ENCODE assay signal across 11 cellular contexts in the genomic region with DNA sequence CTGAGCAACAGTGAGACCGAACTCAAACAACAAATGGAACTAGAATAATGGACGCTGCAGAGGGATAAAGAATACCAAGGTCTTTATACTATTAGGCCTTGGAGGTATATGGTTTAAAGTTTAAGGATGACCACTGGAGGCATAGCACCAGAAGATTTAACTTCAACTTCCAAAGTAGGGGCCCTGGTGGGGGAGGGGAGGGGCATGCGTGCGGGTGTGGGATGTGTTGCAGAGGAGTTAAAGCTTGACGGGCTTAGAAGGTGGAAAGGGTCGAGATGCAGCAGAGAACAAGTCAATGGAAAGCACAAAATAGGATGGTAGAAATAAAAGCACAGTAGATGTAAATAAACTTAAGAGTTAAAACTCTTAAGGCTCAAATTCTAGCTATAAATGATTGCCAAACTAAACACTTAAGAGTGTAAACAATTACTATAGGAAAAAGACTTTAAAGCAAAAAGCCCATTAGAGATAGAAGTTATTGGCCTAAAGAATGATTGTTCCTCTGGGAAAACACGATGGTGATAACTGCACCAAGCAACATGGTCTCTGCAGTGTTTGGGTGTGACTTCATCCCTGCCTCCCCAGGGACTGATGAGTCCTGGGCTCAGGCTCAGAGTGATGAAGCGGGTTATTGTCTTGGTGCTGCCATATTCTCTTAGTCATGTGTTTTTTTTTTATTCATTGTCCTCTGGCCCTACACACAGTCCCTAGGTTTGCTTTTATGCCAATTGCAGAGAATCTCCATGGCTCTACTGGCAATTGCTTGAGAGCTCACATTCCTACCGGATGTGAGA. TPM values are rescaled to one million over a fixed set of nuclear protein-coding genes. Genes with fewer than 3 reads are reported as not detected.
DNase-seq lines count a peak whose midpoint lies in the region; ATAC-seq, FAIRE-seq and TF ChIP-seq lines count a peak whose summit lies in the region.
"Had no signal": no experiment of that assay in that cellular context is flagged by ENCODE, and none has a peak within 500 bp of the region (broad histone marks: within the 10 kb centered on the region; RNA-seq: fewer than 3 reads in every experiment).

No MANE protein-coding gene starts in this region.

- no peaks in the 10 kb centered on the region for H3K79me2 ChIP-seq in HepG2 (ENCODE audit: insufficient read depth, low read length)
- no peaks in the 10 kb centered on the region; the same call in 2 of the 3 replicates for H3K79me2 ChIP-seq in K562 (ENCODE audit: control insufficient read depth, insufficient read depth, low read length)

- TF ChIP-seq CTCF in HepG2 (CRISPR knock-in tag; IDR thresholded peaks at IDR 0.05) = no peak
- no peak for TF ChIP-seq CTCF in right lobe of liver (IDR thresholded peaks at IDR 0.05)
- TF ChIP-seq CTCF in K562 (IDR thresholded peaks at IDR 0.05 in 2 of 3, conservative IDR thresholded peaks at IDR 0.05 in 1 of 3; ENCODE audit: insufficient read depth in 2 of 3, low read depth in 1 of 3, low read length in 3 of 3) = peak in 1 of 3 experiments; percentile 2; a peak in 1 of 6 replicates
- no peak for TF ChIP-seq CTCF in gastroesophageal sphincter (IDR thresholded peaks at IDR 0.05)

- POLR2A ChIA-PET in HepG2 (lab: Yijun Ruan, JAX) (no interaction called here), K562 (lab: Yijun Ruan, JAX) (interaction anchor here (0.7 to 5.3 kb wide), 9 partner anchors 11 to 540 kb away, joined by 3 to 44 read pairs (median 3); partner anchors contain the start of genes ODC1 and RRM2)

- 96% methylated on average over 9 of the region's 9 CpGs for WGBS in HepG2 (ENCODE audit: low lambda C conversion rate)
- 91% methylated on average over 9 of the region's 9 CpGs for WGBS in right lobe of liver (ENCODE audit: insufficient coverage, low coverage, low lambda C conversion rate, missing lambda C conversion rate)
- 31% methylated on average over 9 of the region's 9 CpGs for WGBS in K562 (ENCODE audit: insufficient coverage, low coverage, missing lambda C conversion rate)
- 81 to 83% methylated on average over 6 to 9 of the region's 9 CpGs for WGBS in gastroesophageal sphincter (ENCODE audit: low coverage in 1 of 2), 2 donors

- H3K4me2 ChIP-seq in HepG2 (ENCODE audit: low read depth, low read length) = no peak overlapping the region
- no peak overlapping the region for H3K4me2 ChIP-seq in K562 (ENCODE audit: insufficient read depth, low read length)

- intact Hi-C loops in HepG2 (cut with micrococcal nuclease; ENCODE audit: unreplicated experiment) (no loop called here), right lobe of liver (cut with DNase I) (loop anchor here in 1 of 2 donors (5.0 kb wide), 1 partner anchor 277 kb away; no protein-coding TSS in a partner anchor), K562 (cut with micrococcal nuclease) (no loop called here)

- peaks cover 3 to 7% of the 10 kb centered on the region in 2 experiments; a peak in 4 of 5 replicates for H3K36me3 ChIP-seq in HepG2 (replicated peaks in 1 of 2; ENCODE audit: control insufficient read depth in 1 of 2, insufficient read depth in 2 of 2, low read length in 2 of 2)
- no peaks in the 10 kb centered on the region for H3K36me3 ChIP-seq in right lobe of liver
- peaks cover 38% of the 10 kb centered on the region for H3K36me3 ChIP-seq in K562 (ENCODE audit: control insufficient read depth, insufficient read depth, low read length)
- H3K36me3 ChIP-seq in gastroesophageal sphincter = no peaks in the 10 kb centered on the region

- no peak for TF ChIP-seq EP300 in HepG2 (IDR thresholded peaks at IDR 0.05; ENCODE audit: low read depth in 2 of 2, low read length in 2 of 2)
- no peak for TF ChIP-seq EP300 in HepG2 (CRISPR knock-in tag; IDR thresholded peaks at IDR 0.05; ENCODE audit: borderline replicate concordance)
- TF ChIP-seq EP300 in K562 (IDR thresholded peaks at IDR 0.05; ENCODE audit: low read length) = no peak
- no peak for TF ChIP-seq EP300 in gastroesophageal sphincter (IDR thresholded peaks at IDR 0.05)

- no TSS peak for BruUV-seq in HepG2 (replicated peaks; lab: Mats Ljungman, UMichigan)
- BruUV-seq in K562 (replicated peaks; lab: Mats Ljungman, UMichigan) = no TSS peak

- in situ Hi-C loops in HepG2 (cut with HindIII; ENCODE audit: extremely low pct_ligation_motif_present, low pct_unique_long_range_greater_than_20kb) = no loop called here
- in situ Hi-C loops in K562 (cut with MboI) = no loop called here

- H4K20me1 ChIP-seq in HepG2 (ENCODE audit: insufficient read depth, low read length) (no peaks in the 10 kb centered on the region; the same call in 1 of the 2 replicates), K562 (replicated peaks; ENCODE audit: control insufficient read depth, insufficient read depth, low read length) (peaks cover 10% of the 10 kb centered on the region)

- H3K9me3 ChIP-seq in HepG2 (ENCODE audit: low read length) (no peaks in the 10 kb centered on the region), right lobe of liver (no peaks in the 10 kb centered on the region), K562 (replicated peaks; ENCODE audit: control insufficient read depth, insufficient read depth, low read depth, low read length) (no peaks in the 10 kb centered on the region), gastroesophageal sphincter (no peaks in the 10 kb centered on the region)
- H3K9me3 ChIP-seq: body of pancreas had no signal

- peaks cover 5% of the 10 kb centered on the region for H3K9me1 ChIP-seq in K562 (ENCODE audit: control insufficient read depth, insufficient read depth, low read length)

- H2AFZ ChIP-seq in HepG2 (ENCODE audit: low read length) = no peak overlapping the region
- no peak overlapping the region for H2AFZ ChIP-seq in K562 (ENCODE audit: low read depth, low read length)

- DNase-seq in HepG2 (ENCODE audit: low spot score) (no peak), right lobe of liver (no peak), NCI-H1436 (lab: John Stamatoyannopoulos, UW) (peak; percentile 56), K562 (ENCODE audit: extremely low read depth in 1 of 4, low spot score in 3 of 4) (peak; percentile 38 to 53 (median 48)), D341Med (ENCODE audit: low spot score) (no peak), cortex of kidney (lab: John Stamatoyannopoulos, UW) (no peak)
- DNase-seq: activated B cell treated with CpG ODN at 0.5 μM for 24 hours, body of pancreas had no signal

- H3K27ac ChIP-seq in HepG2 (ENCODE audit: extremely low read length, insufficient read depth, low read length) (no peak overlapping the region), right lobe of liver (no peak overlapping the region), K562 (ENCODE audit: extremely low read depth, low read depth, low read length) (no peak overlapping the region), gastroesophageal sphincter (no peak overlapping the region)
- H3K27ac ChIP-seq: body of pancreas had no signal

- H3K27me3 ChIP-seq in HepG2 (ENCODE audit: control insufficient read depth in 1 of 2, insufficient read depth in 2 of 2, low read length in 2 of 2) = no peaks in the 10 kb centered on the region
- no peaks in the 10 kb centered on the region for H3K27me3 ChIP-seq in right lobe of liver
- H3K27me3 ChIP-seq in K562 (ENCODE audit: control insufficient read depth in 2 of 2, insufficient read depth in 2 of 2, low read length in 2 of 2) = no peaks in the 10 kb centered on the region
- no peaks in the 10 kb centered on the region for H3K27me3 ChIP-seq in gastroesophageal sphincter
- H3K27me3 ChIP-seq: body of pancreas had no signal

- H3K4me3 ChIP-seq in HepG2 (replicated peaks in 1 of 3; ENCODE audit: insufficient read depth in 1 of 3, low read depth in 2 of 3, low read length in 3 of 3) (no peak overlapping the region), right lobe of liver (no peak overlapping the region), K562 (no peak overlapping the region), gastroesophageal sphincter (no peak overlapping the region)
- H3K4me3 ChIP-seq: body of pancreas had no signal

- no peak overlapping the region for H3K9ac ChIP-seq in HepG2 (ENCODE audit: insufficient read depth, low read depth, low read length)
- peak overlapping the region in 1 of 2 experiments; percentile 43; a peak in 1 of 4 replicates for H3K9ac ChIP-seq in K562 (ENCODE audit: insufficient read depth in 1 of 2, low read depth in 2 of 2, low read length in 2 of 2)

- TF ChIP-seq RAD21 in HepG2 (CRISPR knock-in tag; IDR thresholded peaks at IDR 0.05) (no peak), K562 (CRISPR knock-in tag; conservative IDR thresholded peaks at IDR 0.05 in 1 of 2, IDR thresholded peaks at IDR 0.05 in 1 of 2) (no peak)

- ATAC-seq in HepG2 (peak; percentile 10), right lobe of liver (no peak), K562 (peak; percentile 33), gastroesophageal sphincter (no peak), HG03159 (IDR thresholded peaks at IDR 0.05; ENCODE audit: unreplicated experiment) (no peak)
- ATAC-seq: body of pancreas had no signal

- CTCF ChIA-PET in HepG2 (lab: Yijun Ruan, JAX; ENCODE audit: low intra/inter-chr PET ratio, low total read pairs) (no interaction called here), K562 (lab: Yijun Ruan, JAX; ENCODE audit: low intra/inter-chr PET ratio) (no interaction called here)

- TF ChIP-seq POLR2A in HepG2 (IDR thresholded peaks at IDR 0.05; ENCODE audit: insufficient read depth in 1 of 2, low read depth in 2 of 2, low read length in 2 of 2) (no peak; a peak in 2 of 4 replicates), right lobe of liver (IDR thresholded peaks at IDR 0.05) (no peak), K562 (conservative IDR thresholded peaks at IDR 0.05) (peak; percentile 67), gastroesophageal sphincter (IDR thresholded peaks at IDR 0.05) (no peak)

- FAIRE-seq in HepG2 (lab: Jason Lieb, UNC) (no peak), K562 (lab: Jason Lieb, UNC) (peak; percentile 71)
- FAIRE-seq: G401.6 had no signal

- H3K4me1 ChIP-seq in HepG2 (ENCODE audit: insufficient read depth, low read length) (peaks cover 28% of the 10 kb centered on the region), right lobe of liver (peaks cover 0 to 11% (median 0%) of the 10 kb centered on the region in 4 donors), K562 (replicated peaks in 1 of 2; ENCODE audit: control insufficient read depth in 2 of 2, insufficient read depth in 2 of 2, low read length in 2 of 2) (peaks cover 15 to 28% of the 10 kb centered on the region in 2 experiments; a peak in 4 of 5 replicates), gastroesophageal sphincter (no peaks in the 10 kb centered on the region)
- H3K4me1 ChIP-seq: body of pancreas had no signal

RNA-seq across cellular contexts. Expression of gene RRM2, which starts 13.0 kb away (rescaled TPM):
- total RNA-seq in HepG2 (2016; rRNA removed; fragmentation: Illumina TruSeq; extraction: Trizol) (150 and 191 TPM in 2 replicates), right lobe of liver (10 to 100 TPM in 1 of 6 experiments, 1 to 10 TPM in 5; 1.1 to 10.3 (median 5.7) TPM), K562 (2014; rRNA removed) (241 and 276 TPM in 2 replicates), K562 (2014; rRNA removed; fragmentation: Illumina TruSeq; extraction: Trizol) (128 and 148 TPM in 2 replicates), K562 (2015; rRNA removed; fragmentation: Illumina TruSeq; extraction: Trizol) (109 and 112 TPM in 2 replicates), K562 (2021) (244 and 253 TPM in 2 replicates), gastroesophageal sphincter (1 to 10 TPM in 3 of 4 donors, under 1 TPM in 1; 0.40 to 3.2 (median 2.0) TPM)
- 37.8 and 48.5 TPM in 2 replicates for total RNA-seq in HepG2 (2016; cell fraction: cytosol; rRNA removed; fragmentation: Illumina TruSeq; extraction: Trizol; ENCODE audit: low read depth)
- 147 and 157 TPM in 2 replicates for total RNA-seq in HepG2 (2016; cell fraction: insoluble cytoplasmic fraction; rRNA removed; fragmentation: Illumina TruSeq; extraction: Trizol)
- total RNA-seq in HepG2 (2016; cell fraction: membrane; rRNA removed; fragmentation: Illumina TruSeq; extraction: Trizol) = 80.6 and 88.9 TPM in 2 replicates
- 128 and 140 TPM in 2 replicates for total RNA-seq in HepG2 (2016; cell fraction: nucleus; rRNA removed; fragmentation: Illumina TruSeq; extraction: Trizol)
- polyA plus RNA-seq in HepG2 (2011; rRNA removed) (15.2 and 31.3 TPM in 2 replicates), K562 (2011; rRNA removed) (76.7 and 81.3 TPM in 2 replicates), K562 (2014; fragmentation: Illumina TruSeq; extraction: Trizol) (155 and 157 TPM in 2 replicates), K562 (2014; fragmentation: Nextera tagmentation; extraction: Ambion mirVana) (10 to 100 TPM; 50.1 to 50.7 TPM), K562 (2014; rRNA removed) (161 and 210 TPM in 2 replicates)
- 16.4 and 33.9 TPM in 2 replicates for polyA plus RNA-seq in HepG2 (2011; cell fraction: cytosol; rRNA removed)
- 56.9 and 85.9 TPM in 2 replicates for polyA plus RNA-seq in HepG2 (2011; cell fraction: nucleus; rRNA removed)
- polyA plus RNA-seq in HepG2 (2012) = 28.1 and 60.7 TPM in 2 replicates
- polyA plus RNA-seq in HepG2 (2016; cell fraction: cytosol; fragmentation: Illumina TruSeq; extraction: Trizol; ENCODE audit: low read depth) = 43.8 and 46.7 TPM in 2 replicates
- polyA plus RNA-seq in HepG2 (2016; cell fraction: insoluble cytoplasmic fraction; fragmentation: Illumina TruSeq; extraction: Trizol; ENCODE audit: low read depth) = 194 and 228 TPM in 2 replicates
- polyA plus RNA-seq in HepG2 (2016; cell fraction: membrane; fragmentation: Illumina TruSeq; extraction: Trizol; ENCODE audit: low read depth) = 51.9 and 53.7 TPM in 2 replicates
- 138 and 141 TPM in 2 replicates for polyA plus RNA-seq in HepG2 (2016; cell fraction: nucleus; fragmentation: Illumina TruSeq; extraction: Trizol; ENCODE audit: insufficient read depth, low read depth)
- polyA minus RNA-seq in HepG2 (2011; rRNA and poly(A)+ RNA removed; ENCODE audit: low replicate concordance) = 59.0 and 93.0 TPM in 2 replicates
- 42.2 and 50.2 TPM in 2 replicates for polyA minus RNA-seq in HepG2 (2011; cell fraction: cytosol; rRNA and poly(A)+ RNA removed)
- 47.4 and 63.0 TPM in 2 replicates for polyA minus RNA-seq in HepG2 (2011; cell fraction: nucleus; rRNA and poly(A)+ RNA removed)
- total RNA-seq in K562 (2011; cell fraction: chromatin; rRNA removed; ENCODE audit: low replicate concordance) = 177 and 207 TPM in 2 replicates
- total RNA-seq in K562 (2011; cell fraction: nucleolus; rRNA removed) = 94.9 and 117 TPM in 2 replicates
- total RNA-seq in K562 (2011; cell fraction: nucleoplasm; rRNA removed) = 132 and 215 TPM in 2 replicates
- polyA plus RNA-seq in K562 (2011; cell fraction: cytosol; rRNA removed) = 37.8 and 162 TPM in 2 replicates
- 55.5 and 78.0 TPM in 2 replicates for polyA plus RNA-seq in K562 (2011; cell fraction: nucleus; rRNA removed)
- polyA plus RNA-seq in K562 (2012) = 138 and 149 TPM in 2 replicates
- 142 and 163 TPM in 2 replicates for polyA minus RNA-seq in K562 (2011; rRNA and poly(A)+ RNA removed)
- polyA minus RNA-seq in K562 (2011; cell fraction: cytosol; rRNA and poly(A)+ RNA removed) = 82.7 and 91.7 TPM in 2 replicates
- 107 and 116 TPM in 2 replicates for polyA minus RNA-seq in K562 (2011; cell fraction: nucleus; rRNA and poly(A)+ RNA removed)
- total RNA-seq: body of pancreas had no signal

RNA-seq across cellular contexts. Expression of gene CYS1, which starts 55.3 kb away (rescaled TPM):
- total RNA-seq in HepG2 (2016; rRNA removed; fragmentation: Illumina TruSeq; extraction: Trizol) (not detected in 2 replicates), right lobe of liver (under 1 TPM; 0.26 to 0.99 (median 0.55) TPM), K562 (2014; rRNA removed) (not detected in 2 replicates), K562 (2014; rRNA removed; fragmentation: Illumina TruSeq; extraction: Trizol) (not detected in 2 replicates), K562 (2015; rRNA removed; fragmentation: Illumina TruSeq; extraction: Trizol) (not detected in 2 replicates), K562 (2021) (0.11 TPM in 1 of 2 replicates, not detected in the other), gastroesophageal sphincter (10 to 100 TPM in 3 of 4 donors, 1 to 10 TPM in 1; 8.6 to 50.7 (median 32.6) TPM)
- total RNA-seq in HepG2 (2016; cell fraction: cytosol; rRNA removed; fragmentation: Illumina TruSeq; extraction: Trizol; ENCODE audit: low read depth) = 0.09 TPM in 1 of 2 replicates, not detected in the other
- total RNA-seq in HepG2 (2016; cell fraction: insoluble cytoplasmic fraction; rRNA removed; fragmentation: Illumina TruSeq; extraction: Trizol) = not detected in 2 replicates
- total RNA-seq in HepG2 (2016; cell fraction: membrane; rRNA removed; fragmentation: Illumina TruSeq; extraction: Trizol) = 0.14 TPM in 1 of 2 replicates, not detected in the other
- total RNA-seq in HepG2 (2016; cell fraction: nucleus; rRNA removed; fragmentation: Illumina TruSeq; extraction: Trizol) = not detected in 2 replicates
- polyA plus RNA-seq in HepG2 (2011; rRNA removed) (0.04 TPM in 2 replicates), K562 (2011; rRNA removed) (not detected in 2 replicates), K562 (2014; fragmentation: Illumina TruSeq; extraction: Trizol) (not detected in 2 replicates), K562 (2014; fragmentation: Nextera tagmentation; extraction: Ambion mirVana) (not detected), K562 (2014; rRNA removed) (0.13 TPM in 1 of 2 replicates, not detected in the other)
- 0.04 and 0.12 TPM in 2 replicates for polyA plus RNA-seq in HepG2 (2011; cell fraction: cytosol; rRNA removed)
- 0.03 TPM in 1 of 2 replicates, not detected in the other for polyA plus RNA-seq in HepG2 (2011; cell fraction: nucleus; rRNA removed)
- 0.13 TPM in 1 of 2 replicates, not detected in the other for polyA plus RNA-seq in HepG2 (2012)
- polyA plus RNA-seq in HepG2 (2016; cell fraction: cytosol; fragmentation: Illumina TruSeq; extraction: Trizol; ENCODE audit: low read depth) = not detected in 2 replicates
- polyA plus RNA-seq in HepG2 (2016; cell fraction: insoluble cytoplasmic fraction; fragmentation: Illumina TruSeq; extraction: Trizol; ENCODE audit: low read depth) = not detected in 2 replicates
- not detected in 2 replicates for polyA plus RNA-seq in HepG2 (2016; cell fraction: membrane; fragmentation: Illumina TruSeq; extraction: Trizol; ENCODE audit: low read depth)
- not detected in 2 replicates for polyA plus RNA-seq in HepG2 (2016; cell fraction: nucleus; fragmentation: Illumina TruSeq; extraction: Trizol; ENCODE audit: insufficient read depth, low read depth)
- polyA minus RNA-seq in HepG2 (2011; rRNA and poly(A)+ RNA removed; ENCODE audit: low replicate concordance) = 0.16 TPM in 1 of 2 replicates, not detected in the other
- polyA minus RNA-seq in HepG2 (2011; cell fraction: cytosol; rRNA and poly(A)+ RNA removed) = not detected in 2 replicates
- not detected in 2 replicates for polyA minus RNA-seq in HepG2 (2011; cell fraction: nucleus; rRNA and poly(A)+ RNA removed)
- total RNA-seq in K562 (2011; cell fraction: chromatin; rRNA removed; ENCODE audit: low replicate concordance) = not detected in 2 replicates
- not detected in 2 replicates for total RNA-seq in K562 (2011; cell fraction: nucleolus; rRNA removed)
- total RNA-seq in K562 (2011; cell fraction: nucleoplasm; rRNA removed) = not detected in 2 replicates
- not detected in 2 replicates for polyA plus RNA-seq in K562 (2011; cell fraction: cytosol; rRNA removed)
- polyA plus RNA-seq in K562 (2011; cell fraction: nucleus; rRNA removed) = not detected in 2 replicates
- polyA plus RNA-seq in K562 (2012) = not detected in 2 replicates
- polyA minus RNA-seq in K562 (2011; rRNA and poly(A)+ RNA removed) = not detected in 2 replicates
- not detected in 2 replicates for polyA minus RNA-seq in K562 (2011; cell fraction: cytosol; rRNA and poly(A)+ RNA removed)
- polyA minus RNA-seq in K562 (2011; cell fraction: nucleus; rRNA and poly(A)+ RNA removed) = not detected in 2 replicates

Comparison
In these comparisons a context has a peak if more than half of its experiments do, and no peak if none do; other contexts are left out.
1. ATAC-seq: peak in HepG2 (single experiment) and K562 (single experiment); none in right lobe of liver (0 of 4), gastroesophageal sphincter (single experiment) and HG03159 (single experiment).
2. DNase-seq: peak in NCI-H1436 (single experiment) and K562 (4 of 4); none in HepG2 (single experiment), right lobe of liver (0 of 3), D341Med (single experiment) and cortex of kidney (single experiment).
3. RNA of gene CYS1, which starts 55.3 kb away (total RNA-seq): 8.6 to 50.7 TPM in gastroesophageal sphincter; 0.26 to 0.99 TPM in right lobe of liver, 0.09 to 0.14 TPM in HepG2 and 0.11 TPM in K562; every median in the first group is over 4 times any median in the second.
4. Of the 241 proteins assayed by ChIP-seq in both HepG2 and K562: peak only in HepG2: FOXO4; only in K562: POLR2A and POLR2AphosphoS5; in both: none; in neither: 236; mixed calls (peak in some experiments, not most) for 2.